In genomic region chr7:3019801-3020200, GRCh38 we compare ENCODE assay signal across 16 cellular contexts. TPM values are rescaled to one million over a fixed set of nuclear protein-coding genes. Genes with fewer than 3 reads are reported as not detected.
DNase-seq lines count a peak whose midpoint lies in the region; ATAC-seq and TF ChIP-seq lines count a peak whose summit lies in the region.
"Had no signal": no experiment of that assay in that cellular context is flagged by ENCODE, and none has a peak within 500 bp of the region (broad histone marks: within the 10 kb centered on the region; RNA-seq: fewer than 3 reads in every experiment).

No MANE protein-coding gene starts in this region.

- peaks cover 33% of the 10 kb centered on the region for H3K36me3 Mint-ChIP-seq in activated naive CD8-positive, alpha-beta T cell
- peaks cover 72% of the 10 kb centered on the region for H3K36me3 Mint-ChIP-seq in activated naive CD8-positive, alpha-beta T cell treated with anti-CD3 and anti-CD28 coated beads, Interleukin-2, amount 50 U/mL, for 24 hours (ENCODE audit: low read depth)
- peaks cover 29 to 47% (median 40%) of the 10 kb centered on the region in 3 donors for H3K36me3 Mint-ChIP-seq in immature natural killer cell
- H3K36me3 Mint-ChIP-seq in stimulated activated memory B cell treated with anti-CD40 and anti-IgM and Interleukin-4, amounts not matched to agents 10 μg/mL and 1 μg/mL and 100 μg/mL, for 72 hours = peaks cover 79% of the 10 kb centered on the region

- TF ChIP-seq CTCF in RWPE2 (IDR thresholded peaks at IDR 0.05; ENCODE audit: poor library complexity, severe bottlenecking) = no peak

- H3K4me1 Mint-ChIP-seq in activated naive CD8-positive, alpha-beta T cell (ENCODE audit: low read depth) = peaks cover 24% of the 10 kb centered on the region
- H3K4me1 Mint-ChIP-seq in activated naive CD8-positive, alpha-beta T cell treated with anti-CD3 and anti-CD28 coated beads, Interleukin-2, amount 50 U/mL, for 24 hours = peaks cover 21% of the 10 kb centered on the region
- peaks cover 65 to 86% of the 10 kb centered on the region in 2 donors for H3K4me1 Mint-ChIP-seq in immature natural killer cell
- H3K4me1 Mint-ChIP-seq in stimulated activated memory B cell treated with anti-CD40 and anti-IgM and Interleukin-4, amounts not matched to agents 10 μg/mL and 1 μg/mL and 100 μg/mL, for 72 hours = peaks cover 52% of the 10 kb centered on the region
- H3K4me1 Mint-ChIP-seq: H9 had no signal

- no peak overlapping the region for H3K27ac ChIP-seq in RWPE2 (ENCODE audit: poor library complexity, severe bottlenecking)
- H3K27ac ChIP-seq: BLaER1, GM23248 had no signal

- H3K27ac Mint-ChIP-seq in activated naive CD8-positive, alpha-beta T cell = peak overlapping the region; percentile 1
- no peak overlapping the region for H3K27ac Mint-ChIP-seq in activated naive CD8-positive, alpha-beta T cell treated with anti-CD3 and anti-CD28 coated beads, Interleukin-2, amount 50 U/mL, for 24 hours
- peak overlapping the region; percentile 42 to 79 (median 70) for H3K27ac Mint-ChIP-seq in immature natural killer cell
- H3K27ac Mint-ChIP-seq in stimulated activated memory B cell treated with anti-CD40 and anti-IgM and Interleukin-4, amounts not matched to agents 10 μg/mL and 1 μg/mL and 100 μg/mL, for 72 hours = peak overlapping the region; percentile 28
- H3K27ac Mint-ChIP-seq: H9, HFFc6 had no signal

- H3K4me1 ChIP-seq in RWPE2 (ENCODE audit: insufficient read depth, poor library complexity, severe bottlenecking) = no peaks in the 10 kb centered on the region
- H3K4me1 ChIP-seq: BLaER1 had no signal

- no peaks in the 10 kb centered on the region; the same call in 1 of the 2 replicates for H3K36me3 ChIP-seq in RWPE2 (ENCODE audit: low read depth)
- H3K36me3 ChIP-seq: MG63 had no signal

- in situ Hi-C loops in KBM-7 (cut with MboI; ENCODE audit: low pct_unique_long_range_greater_than_20kb, low sequenced_read_pairs) = no loop called here

- no peak for ATAC-seq in activated naive CD8-positive, alpha-beta T cell treated with anti-CD3 and anti-CD28 coated beads, Interleukin-2, amount 50 U/mL, for 24 hours
- ATAC-seq in RWPE2 (ENCODE audit: low read depth) (no peak), HG02623 (IDR thresholded peaks at IDR 0.05; ENCODE audit: unreplicated experiment) (no peak)
- ATAC-seq in stimulated activated memory B cell treated with anti-CD40 and anti-IgM and Interleukin-4, amounts not matched to agents 10 μg/mL and 1 μg/mL and 100 μg/mL, for 72 hours = no peak

- H3K9me3 Mint-ChIP-seq in activated naive CD8-positive, alpha-beta T cell (ENCODE audit: low read depth) = peaks cover 11% of the 10 kb centered on the region
- H3K9me3 Mint-ChIP-seq in activated naive CD8-positive, alpha-beta T cell treated with anti-CD3 and anti-CD28 coated beads, Interleukin-2, amount 50 U/mL, for 24 hours = peaks cover 25% of the 10 kb centered on the region
- peaks cover 6 to 18% (median 12%) of the 10 kb centered on the region in 6 donors for H3K9me3 Mint-ChIP-seq in immature natural killer cell
- peaks cover 16% of the 10 kb centered on the region for H3K9me3 Mint-ChIP-seq in stimulated activated memory B cell treated with anti-CD40 and anti-IgM and Interleukin-4, amounts not matched to agents 10 μg/mL and 1 μg/mL and 100 μg/mL, for 72 hours

- no peak for DNase-seq in activated naive CD8-positive, alpha-beta T cell treated with anti-CD3 and anti-CD28 coated beads, Interleukin-2, amount 50 U/mL, for 24 hours
- DNase-seq in RWPE2 (ENCODE audit: low spot score) (peak; percentile 3), immature natural killer cell (no peak), KBM-7 (no peak)
- DNase-seq: CD4-positive, alpha-beta memory T cell; GM23248; H9; HFFc6; MG63; NCI-H1436 treated with DMSO at 0.1 percent for 48 hours; NCI-H1930; NCI-H69 had no signal

- H3K9me3 ChIP-seq in RWPE2 (ENCODE audit: severe bottlenecking) = peaks cover 3% of the 10 kb centered on the region
- H3K9me3 ChIP-seq: MG63 had no signal

- no peak overlapping the region for H3K4me3 Mint-ChIP-seq in activated naive CD8-positive, alpha-beta T cell
- H3K4me3 Mint-ChIP-seq in activated naive CD8-positive, alpha-beta T cell treated with anti-CD3 and anti-CD28 coated beads, Interleukin-2, amount 50 U/mL, for 24 hours = no peak overlapping the region
- H3K4me3 Mint-ChIP-seq in immature natural killer cell = peak overlapping the region in 2 of 5 donors; percentile 12 to 31
- no peak overlapping the region for H3K4me3 Mint-ChIP-seq in stimulated activated memory B cell treated with anti-CD40 and anti-IgM and Interleukin-4, amounts not matched to agents 10 μg/mL and 1 μg/mL and 100 μg/mL, for 72 hours
- H3K4me3 Mint-ChIP-seq: H9, HFFc6 had no signal

- H3K27me3 Mint-ChIP-seq in activated naive CD8-positive, alpha-beta T cell = no peaks in the 10 kb centered on the region
- H3K27me3 Mint-ChIP-seq in activated naive CD8-positive, alpha-beta T cell treated with anti-CD3 and anti-CD28 coated beads, Interleukin-2, amount 50 U/mL, for 24 hours = no peaks in the 10 kb centered on the region
- peaks cover 0 to 6% (median 0%) of the 10 kb centered on the region in 3 donors for H3K27me3 Mint-ChIP-seq in immature natural killer cell (ENCODE audit: low read depth in 3 of 3)
- no peaks in the 10 kb centered on the region for H3K27me3 Mint-ChIP-seq in stimulated activated memory B cell treated with anti-CD40 and anti-IgM and Interleukin-4, amounts not matched to agents 10 μg/mL and 1 μg/mL and 100 μg/mL, for 72 hours
- H3K27me3 Mint-ChIP-seq: CD4-positive, alpha-beta memory T cell had no signal

- no peak overlapping the region for H3K4me3 ChIP-seq in RWPE2 (ENCODE audit: severe bottlenecking)
- H3K4me3 ChIP-seq: BLaER1, GM23248, MG63 had no signal

- no peaks in the 10 kb centered on the region for H3K27me3 ChIP-seq in RWPE2 (ENCODE audit: insufficient read depth, poor library complexity, severe bottlenecking)
- H3K27me3 ChIP-seq: BLaER1, MG63 had no signal

RNA-seq across cellular contexts. Expression of gene CARD11, which starts 23.9 kb away (rescaled TPM):
- 10 to 100 TPM in 2 of 3 donors, 1 to 10 TPM in 1; 3.3 to 76.5 (median 18.7) TPM for polyA plus RNA-seq in immature natural killer cell
- polyA plus RNA-seq: GM23248 had no signal
